Comparison of ENCODE assay signal across 21 cellular contexts in genomic region chr22:36308880-36309279, GRCh38. TPM values are rescaled to one million over a fixed set of nuclear protein-coding genes. Genes with fewer than 3 reads are reported as not detected.
DNase-seq lines count a peak whose midpoint lies in the region; ATAC-seq and TF ChIP-seq lines count a peak whose summit lies in the region.
"Had no signal": no experiment of that assay in that cellular context is flagged by ENCODE, and none has a peak within 500 bp of the region (broad histone marks: within the 10 kb centered on the region; RNA-seq: fewer than 3 reads in every experiment).

No MANE protein-coding gene starts in this region.

- H3K4me3 Mint-ChIP-seq in MCF 10A (ENCODE audit: unreplicated experiment) (no peak overlapping the region), naive B cell (peak overlapping the region in 1 of 8 donors; percentile 11), type B pancreatic cell (no peak overlapping the region), WTC11 (no peak overlapping the region)
- no peak overlapping the region for H3K4me3 Mint-ChIP-seq in activated naive CD8-positive, alpha-beta T cell treated with anti-CD3 and anti-CD28 coated beads, Interleukin-2, amount 50 U/mL, for 24 hours
- H3K4me3 Mint-ChIP-seq in activated T-helper 2 cell treated with anti-CD3 and anti-CD28 coated beads, Interferon-gamma antibody, Interleukin-2, Interleukin-4, amounts not matched to agents 10 μg/mL and 5 μg/mL and 100 μg/mL, durations not matched to agents 14 hours and 24 hours and 36 hours (ENCODE audit: low read depth) = no peak overlapping the region
- H3K4me3 Mint-ChIP-seq: CD4-positive, alpha-beta T cell; nephron progenitor cell had no signal

- dilution Hi-C loops in mammary epithelial cell (cut with HindIII; ENCODE audit: low sequenced_read_pairs) = no loop called here

- H3K27ac ChIP-seq in mammary epithelial cell (ENCODE audit: insufficient read depth, low read depth, low read length) = no peak overlapping the region
- H3K27ac ChIP-seq: brain microvascular endothelial cell, SJSA1, suprapubic skin had no signal

- intact Hi-C loops in MCF 10A (cut with micrococcal nuclease) = no loop called here
- intact Hi-C loops in mammary epithelial cell (cut with micrococcal nuclease) = no loop called here
- intact Hi-C loops in activated T-helper 2 cell treated with anti-CD3 and anti-CD28 coated beads, Interferon-gamma antibody, Interleukin-2, Interleukin-4, amounts not matched to agents 10 μg/mL and 5 μg/mL and 100 μg/mL, durations not matched to agents 14 hours and 24 hours and 36 hours (cut with micrococcal nuclease) = no loop called here

- no peak for TF ChIP-seq CTCF in MCF 10A (IDR thresholded peaks at IDR 0.05; ENCODE audit: unreplicated experiment)
- no peak for TF ChIP-seq CTCF in mammary epithelial cell (conservative IDR thresholded peaks at IDR 0.05 in 1 of 2, IDR thresholded peaks at IDR 0.05 in 1 of 2; ENCODE audit: extremely low read depth in 1 of 2, insufficient read depth in 1 of 2, low read depth in 1 of 2, low read length in 2 of 2)
- no peak for TF ChIP-seq CTCF in type B pancreatic cell (conservative IDR thresholded peaks at IDR 0.05)
- TF ChIP-seq CTCF in WTC11 (IDR thresholded peaks at IDR 0.05) = no peak

- peaks cover 10% of the 10 kb centered on the region for H3K4me1 ChIP-seq in mammary epithelial cell (ENCODE audit: insufficient read depth, low read length)
- H3K4me1 ChIP-seq: suprapubic skin had no signal

- H3K27ac Mint-ChIP-seq in MCF 10A (ENCODE audit: low read depth, unreplicated experiment) (peak overlapping the region; percentile 18), naive B cell (peak overlapping the region in 4 of 6 donors; percentile 26 to 82 (median 66)), type B pancreatic cell (peak overlapping the region; percentile 50), WTC11 (no peak overlapping the region)
- H3K27ac Mint-ChIP-seq in activated naive CD8-positive, alpha-beta T cell treated with anti-CD3 and anti-CD28 coated beads, Interleukin-2, amount 50 U/mL, for 24 hours = peak overlapping the region; percentile 39
- H3K27ac Mint-ChIP-seq in activated T-helper 2 cell treated with anti-CD3 and anti-CD28 coated beads, Interferon-gamma antibody, Interleukin-2, Interleukin-4, amounts not matched to agents 10 μg/mL and 5 μg/mL and 100 μg/mL, durations not matched to agents 14 hours and 24 hours and 36 hours = no peak overlapping the region
- H3K27ac Mint-ChIP-seq: CD4-positive, alpha-beta T cell; nephron progenitor cell had no signal

- H3K9me3 ChIP-seq in mammary epithelial cell (replicated peaks; ENCODE audit: insufficient read depth, low read length) = no peaks in the 10 kb centered on the region
- H3K9me3 ChIP-seq: SJSA1, suprapubic skin had no signal

- 90% methylated on average over 16 of the region's 17 CpGs for WGBS in mammary epithelial cell (ENCODE audit: low coverage, missing lambda C conversion rate)

- H2AFZ ChIP-seq in mammary epithelial cell (ENCODE audit: low read depth, low read length) = no peak overlapping the region

- BruUV-seq in MCF 10A (replicated peaks; lab: Mats Ljungman, UMichigan) (no TSS peak), mammary epithelial cell (replicated peaks; lab: Mats Ljungman, UMichigan) (no TSS peak)

- H3K36me3 Mint-ChIP-seq in MCF 10A (ENCODE audit: insufficient read depth, unreplicated experiment) (peaks cover 98% of the 10 kb centered on the region), naive B cell (peaks cover 5 to 28% of the 10 kb centered on the region in 2 donors), type B pancreatic cell (peaks cover 9% of the 10 kb centered on the region), WTC11 (peaks cover 76% of the 10 kb centered on the region)
- H3K36me3 Mint-ChIP-seq in activated naive CD8-positive, alpha-beta T cell treated with anti-CD3 and anti-CD28 coated beads, Interleukin-2, amount 50 U/mL, for 24 hours (ENCODE audit: low read depth) = peaks cover 67% of the 10 kb centered on the region
- H3K36me3 Mint-ChIP-seq in activated T-helper 2 cell treated with anti-CD3 and anti-CD28 coated beads, Interferon-gamma antibody, Interleukin-2, Interleukin-4, amounts not matched to agents 10 μg/mL and 5 μg/mL and 100 μg/mL, durations not matched to agents 14 hours and 24 hours and 36 hours (ENCODE audit: low read depth) = peaks cover 73% of the 10 kb centered on the region

- no peak overlapping the region for H3K9ac ChIP-seq in mammary epithelial cell (ENCODE audit: insufficient read depth, low read length)

- POLR2A ChIA-PET in MCF 10A (lab: Yijun Ruan, JAX) (no interaction called here), WTC11 (lab: Charles Lee) (no interaction called here)

- peaks cover 3% of the 10 kb centered on the region for H4K20me1 ChIP-seq in mammary epithelial cell (ENCODE audit: insufficient read depth, low read length)

- DNase-seq in MCF 10A (ENCODE audit: unreplicated experiment) (no peak), mammary epithelial cell (no peak), naive B cell (no peak), type B pancreatic cell (ENCODE audit: extremely low spot score, unreplicated experiment) (no peak), WTC11 (ENCODE audit: low spot score) (no peak), NCI-H2196 treated with DMSO at 0.1 percent for 48 hours (lab: John Stamatoyannopoulos, UW; ENCODE audit: unreplicated experiment) (no peak)
- DNase-seq in activated naive CD8-positive, alpha-beta T cell treated with anti-CD3 and anti-CD28 coated beads, Interleukin-2, amount 50 U/mL, for 24 hours = no peak
- no peak for DNase-seq in activated T-helper 2 cell treated with anti-CD3 and anti-CD28 coated beads, Interferon-gamma antibody, Interleukin-2, Interleukin-4, amounts not matched to agents 10 μg/mL and 5 μg/mL and 100 μg/mL, durations not matched to agents 14 hours and 24 hours and 36 hours (ENCODE audit: low spot score)
- DNase-seq: brain microvascular endothelial cell; CD4-positive, alpha-beta T cell; islet precursor cell; MM.1S; NCI-H187; NCI-H226; nephron progenitor cell; small intestine; stimulated activated CD4-positive, alpha-beta T cell treated with anti-CD3 and anti-CD28 coated beads, Interleukin-4, amount 100 ng/mL, for 4 hours; T1000 had no signal

- no peak overlapping the region for H3K4me3 ChIP-seq in mammary epithelial cell (replicated peaks in 1 of 3; ENCODE audit: insufficient read depth in 1 of 3, low read depth in 2 of 3, low read length in 3 of 3)
- H3K4me3 ChIP-seq: coronary artery, SJSA1, suprapubic skin had no signal

- peaks cover 89% of the 10 kb centered on the region for H3K79me2 ChIP-seq in mammary epithelial cell (ENCODE audit: insufficient read depth, low read length)

- H3K27me3 ChIP-seq in mammary epithelial cell (ENCODE audit: insufficient read depth, low read length) = no peaks in the 10 kb centered on the region
- H3K27me3 ChIP-seq: brain microvascular endothelial cell, SJSA1, suprapubic skin had no signal

- CTCF ChIA-PET in MCF 10A (lab: Yijun Ruan, JAX) = interaction anchor here (0.7 to 1.1 kb wide), 3 partner anchors 8 to 24 kb away, joined by 3 to 4 read pairs (median 3); no protein-coding TSS in a partner anchor
- CTCF ChIA-PET in mammary epithelial cell (lab: Charles Lee; ENCODE audit: low non-redundant PET) = no interaction called here
- CTCF ChIA-PET in WTC11 (lab: Charles Lee) = interaction anchor here (1.1 to 1.2 kb wide), 2 partner anchors 161 to 177 kb away, joined by 4 read pairs; no protein-coding TSS in a partner anchor

- H3K27me3 Mint-ChIP-seq in MCF 10A (ENCODE audit: insufficient read depth, unreplicated experiment) (no peaks in the 10 kb centered on the region), naive B cell (no peaks in the 10 kb centered on the region), type B pancreatic cell (no peaks in the 10 kb centered on the region), WTC11 (ENCODE audit: low read depth) (no peaks in the 10 kb centered on the region)
- H3K27me3 Mint-ChIP-seq in activated naive CD8-positive, alpha-beta T cell treated with anti-CD3 and anti-CD28 coated beads, Interleukin-2, amount 50 U/mL, for 24 hours = no peaks in the 10 kb centered on the region
- no peaks in the 10 kb centered on the region for H3K27me3 Mint-ChIP-seq in activated T-helper 2 cell treated with anti-CD3 and anti-CD28 coated beads, Interferon-gamma antibody, Interleukin-2, Interleukin-4, amounts not matched to agents 10 μg/mL and 5 μg/mL and 100 μg/mL, durations not matched to agents 14 hours and 24 hours and 36 hours (ENCODE audit: low read depth)
- H3K27me3 Mint-ChIP-seq: CD4-positive, alpha-beta T cell had no signal

- H3K4me1 Mint-ChIP-seq in MCF 10A (ENCODE audit: insufficient read depth, unreplicated experiment) = peaks cover 6% of the 10 kb centered on the region
- H3K4me1 Mint-ChIP-seq in activated naive CD8-positive, alpha-beta T cell treated with anti-CD3 and anti-CD28 coated beads, Interleukin-2, amount 50 U/mL, for 24 hours = peaks cover 2% of the 10 kb centered on the region
- H3K4me1 Mint-ChIP-seq in naive B cell = peaks cover 4 to 11% (median 6%) of the 10 kb centered on the region in 3 donors
- no peaks in the 10 kb centered on the region for H3K4me1 Mint-ChIP-seq in type B pancreatic cell (ENCODE audit: unreplicated experiment)
- H3K4me1 Mint-ChIP-seq in WTC11 = no peaks in the 10 kb centered on the region
- no peaks in the 10 kb centered on the region for H3K4me1 Mint-ChIP-seq in activated T-helper 2 cell treated with anti-CD3 and anti-CD28 coated beads, Interferon-gamma antibody, Interleukin-2, Interleukin-4, amounts not matched to agents 10 μg/mL and 5 μg/mL and 100 μg/mL, durations not matched to agents 14 hours and 24 hours and 36 hours (ENCODE audit: low read depth)
- H3K4me1 Mint-ChIP-seq: nephron progenitor cell had no signal

- H3K4me2 ChIP-seq in mammary epithelial cell (ENCODE audit: insufficient read depth, low read depth, low read length) = no peak overlapping the region

- ATAC-seq in activated naive CD8-positive, alpha-beta T cell treated with anti-CD3 and anti-CD28 coated beads, Interleukin-2, amount 50 U/mL, for 24 hours = no peak
- ATAC-seq in naive B cell (ENCODE audit: low read depth in 2 of 2) = no peak
- no peak for ATAC-seq in WTC11

- H3K36me3 ChIP-seq in mammary epithelial cell (ENCODE audit: insufficient read depth, low read length) = peaks cover 83% of the 10 kb centered on the region

- in situ Hi-C loops in mammary epithelial cell (cut with MboI; ENCODE audit: low sequenced_read_pairs in 2 of 2) = loop anchor here in 1 of 2 donors (10.0 kb wide), 1 partner anchor 166 kb away; no protein-coding TSS in a partner anchor

- H3K9me3 Mint-ChIP-seq in MCF 10A (ENCODE audit: unreplicated experiment) (no peaks in the 10 kb centered on the region), naive B cell (no peaks in the 10 kb centered on the region), type B pancreatic cell (no peaks in the 10 kb centered on the region), WTC11 (no peaks in the 10 kb centered on the region)
- H3K9me3 Mint-ChIP-seq in activated naive CD8-positive, alpha-beta T cell treated with anti-CD3 and anti-CD28 coated beads, Interleukin-2, amount 50 U/mL, for 24 hours = no peaks in the 10 kb centered on the region
- H3K9me3 Mint-ChIP-seq in activated T-helper 2 cell treated with anti-CD3 and anti-CD28 coated beads, Interferon-gamma antibody, Interleukin-2, Interleukin-4, amounts not matched to agents 10 μg/mL and 5 μg/mL and 100 μg/mL, durations not matched to agents 14 hours and 24 hours and 36 hours = no peaks in the 10 kb centered on the region
- H3K9me3 Mint-ChIP-seq: CD4-positive, alpha-beta T cell; nephron progenitor cell had no signal

RNA-seq across cellular contexts. Expression of gene APOL1, which starts 55.9 kb away (rescaled TPM):
- total RNA-seq in MCF 10A (2022) = 0.14 and 0.69 TPM in 2 replicates
- 1 to 10 TPM in 1 of 2 donors, under 1 TPM in 1; 0.26 to 1.2 TPM for total RNA-seq in mammary epithelial cell
- polyA plus RNA-seq in mammary epithelial cell = 0.34 TPM
- not detected for polyA minus RNA-seq in mammary epithelial cell
- 1 to 10 TPM in 4 of 6 donors, under 1 TPM in 1, not detected in 1; 0.71 to 4.2 (median 2.6) TPM for polyA plus RNA-seq in naive B cell (ENCODE audit: low read depth in 6 of 6)
- total RNA-seq in type B pancreatic cell (ENCODE audit: low replicate concordance) = 5.4 and 6.8 TPM in 2 replicates
- total RNA-seq in WTC11 (2021) = 0.27 to 0.41 TPM (median 0.35 TPM) in 3 replicates
- total RNA-seq in activated T-helper 2 cell treated with anti-CD3 and anti-CD28 coated beads, Interferon-gamma antibody, Interleukin-2, Interleukin-4, amounts not matched to agents 10 μg/mL and 5 μg/mL and 100 μg/mL, durations not matched to agents 14 hours and 24 hours and 36 hours = 28.5 and 31.5 TPM in 2 replicates

Comparison
In these comparisons a context has a peak if more than half of its experiments do, and no peak if none do; other contexts are left out.
1. H3K27ac Mint-ChIP-seq: peak in MCF 10A (single experiment), activated naive CD8-positive, alpha-beta T cell treated with anti-CD3 and anti-CD28 coated beads, Interleukin-2, amount 50 U/mL, for 24 hours (single experiment), naive B cell (4 of 6) and type B pancreatic cell (single experiment); none in WTC11 (single experiment) and activated T-helper 2 cell treated with anti-CD3 and anti-CD28 coated beads, Interferon-gamma antibody, Interleukin-2, Interleukin-4, amounts not matched to agents 10 μg/mL and 5 μg/mL and 100 μg/mL, durations not matched to agents 14 hours and 24 hours and 36 hours (single experiment).